In genomic region chr5:142000176-142000575, GRCh38 we compare ENCODE assay signal across 18 cellular contexts. TPM values are rescaled to one million over a fixed set of nuclear protein-coding genes. Genes with fewer than 3 reads are reported as not detected.
DNase-seq lines count a peak whose midpoint lies in the region; ATAC-seq and TF ChIP-seq lines count a peak whose summit lies in the region.
"Had no signal": no experiment of that assay in that cellular context is flagged by ENCODE, and none has a peak within 500 bp of the region (broad histone marks: within the 10 kb centered on the region; RNA-seq: fewer than 3 reads in every experiment).

No MANE protein-coding gene starts in this region.

- H3K4me3 Mint-ChIP-seq in activated T-cell treated with anti-CD3 and anti-CD28 coated beads, Interleukin-2, amount 50 U/mL, for 72 hours = no peak overlapping the region
- no peak overlapping the region for H3K4me3 Mint-ChIP-seq in CD4-positive, alpha-beta T cell
- H3K4me3 Mint-ChIP-seq in activated CD8-positive, alpha-beta T cell treated with anti-CD3 and anti-CD28 coated beads for 36 hours = no peak overlapping the region
- H3K4me3 Mint-ChIP-seq in endothelial cell (ENCODE audit: unreplicated experiment) = peak overlapping the region; percentile 4
- H3K4me3 Mint-ChIP-seq: HFFc6 had no signal

- no peak overlapping the region for H3K27ac ChIP-seq in CD4-positive, alpha-beta T cell (ENCODE audit: low read depth, low read length)
- H3K27ac ChIP-seq: C4-2B, KMS-11, PC-9 had no signal

- peaks cover 28% of the 10 kb centered on the region for H3K4me1 Mint-ChIP-seq in activated T-cell treated with anti-CD3 and anti-CD28 coated beads, Interleukin-2, amount 50 U/mL, for 72 hours (ENCODE audit: low read depth)
- peaks cover 23% of the 10 kb centered on the region for H3K4me1 Mint-ChIP-seq in CD4-positive, alpha-beta T cell (ENCODE audit: low read depth)
- peaks cover 41% of the 10 kb centered on the region for H3K4me1 Mint-ChIP-seq in activated CD8-positive, alpha-beta T cell treated with anti-CD3 and anti-CD28 coated beads for 36 hours (ENCODE audit: low read depth)
- peaks cover 10% of the 10 kb centered on the region for H3K4me1 Mint-ChIP-seq in endothelial cell (ENCODE audit: unreplicated experiment)

- intact Hi-C loops in CD4-positive, alpha-beta T cell (cut with DNase I, micrococcal nuclease) = no loop called here
- intact Hi-C loops in activated CD8-positive, alpha-beta T cell treated with anti-CD3 and anti-CD28 coated beads for 36 hours (cut with micrococcal nuclease) = no loop called here

- TF ChIP-seq CTCF in CD4-positive, alpha-beta T cell (IDR thresholded peaks at IDR 0.05) = no peak
- no peak for TF ChIP-seq CTCF in activated CD8-positive, alpha-beta T cell treated with anti-CD3 and anti-CD28 coated beads for 36 hours (IDR thresholded peaks at IDR 0.05)
- TF ChIP-seq CTCF in endothelial cell (IDR thresholded peaks at IDR 0.05; ENCODE audit: unreplicated experiment) = no peak

- no peaks in the 10 kb centered on the region for H3K9me3 Mint-ChIP-seq in activated T-cell treated with anti-CD3 and anti-CD28 coated beads, Interleukin-2, amount 50 U/mL, for 72 hours
- no peaks in the 10 kb centered on the region for H3K9me3 Mint-ChIP-seq in CD4-positive, alpha-beta T cell
- H3K9me3 Mint-ChIP-seq in activated CD8-positive, alpha-beta T cell treated with anti-CD3 and anti-CD28 coated beads for 36 hours = no peaks in the 10 kb centered on the region
- no peaks in the 10 kb centered on the region for H3K9me3 Mint-ChIP-seq in endothelial cell (ENCODE audit: unreplicated experiment)
- H3K9me3 Mint-ChIP-seq: HFFc6 had no signal

- no peaks in the 10 kb centered on the region for H3K27me3 ChIP-seq in CD4-positive, alpha-beta T cell (ENCODE audit: control insufficient read depth, insufficient read depth, low read length)

- POLR2A ChIA-PET in CD4-positive, alpha-beta T cell (lab: Charles Lee) = interaction anchor here (0.9 kb wide), 1 partner anchor 96 kb away, joined by 3 read pairs; no protein-coding TSS in a partner anchor
- POLR2A ChIA-PET in activated CD8-positive, alpha-beta T cell treated with anti-CD3 and anti-CD28 coated beads for 36 hours (lab: Charles Lee) = interaction anchor here (6.7 kb wide), 1 partner anchor 15 kb away, joined by 52 read pairs; the partner anchor contains the start of gene GNPDA1

- H3K9me3 ChIP-seq in CD4-positive, alpha-beta T cell (ENCODE audit: control insufficient read depth, low read length) = no peaks in the 10 kb centered on the region

- no peak for ATAC-seq in activated T-cell treated with anti-CD3 and anti-CD28 coated beads, Interleukin-2, amount 50 U/mL, for 72 hours (replicated peaks in 1 of 2)
- no peak for ATAC-seq in CD4-positive, alpha-beta T cell (ENCODE audit: poor library complexity)
- no peak for ATAC-seq in activated CD8-positive, alpha-beta T cell treated with anti-CD3 and anti-CD28 coated beads for 36 hours

- H3K27me3 Mint-ChIP-seq in activated T-cell treated with anti-CD3 and anti-CD28 coated beads, Interleukin-2, amount 50 U/mL, for 72 hours (ENCODE audit: low read depth) = no peaks in the 10 kb centered on the region
- no peaks in the 10 kb centered on the region for H3K27me3 Mint-ChIP-seq in CD4-positive, alpha-beta T cell
- no peaks in the 10 kb centered on the region for H3K27me3 Mint-ChIP-seq in activated CD8-positive, alpha-beta T cell treated with anti-CD3 and anti-CD28 coated beads for 36 hours
- peaks cover 7% of the 10 kb centered on the region for H3K27me3 Mint-ChIP-seq in endothelial cell (ENCODE audit: unreplicated experiment)

- H3K27ac Mint-ChIP-seq in activated T-cell treated with anti-CD3 and anti-CD28 coated beads, Interleukin-2, amount 50 U/mL, for 72 hours = peak overlapping the region; percentile 62
- H3K27ac Mint-ChIP-seq in CD4-positive, alpha-beta T cell = peak overlapping the region; percentile 47
- H3K27ac Mint-ChIP-seq in activated CD8-positive, alpha-beta T cell treated with anti-CD3 and anti-CD28 coated beads for 36 hours = peak overlapping the region; percentile 88
- peak overlapping the region; percentile 48 for H3K27ac Mint-ChIP-seq in endothelial cell (ENCODE audit: unreplicated experiment)
- H3K27ac Mint-ChIP-seq: HFFc6 had no signal

- CTCF ChIA-PET in CD4-positive, alpha-beta T cell (lab: Charles Lee) = interaction anchor here (0.7 to 3.1 kb wide), 7 partner anchors 12 to 145 kb away, joined by 3 to 15 read pairs (median 3); partner anchors contain the start of genes GNPDA1 and RNF14
- CTCF ChIA-PET in activated CD8-positive, alpha-beta T cell treated with anti-CD3 and anti-CD28 coated beads for 36 hours (lab: Charles Lee) = interaction anchor here (0.7 to 37.7 kb wide), 12 partner anchors 9 to 307 kb away, joined by 3 to 592 read pairs (median 6); partner anchors contain the start of genes GNPDA1 and RNF14

- H3K36me3 Mint-ChIP-seq in activated T-cell treated with anti-CD3 and anti-CD28 coated beads, Interleukin-2, amount 50 U/mL, for 72 hours (ENCODE audit: insufficient read depth in 2 of 2) = peaks cover 9 to 27% of the 10 kb centered on the region in 2 donors
- H3K36me3 Mint-ChIP-seq in CD4-positive, alpha-beta T cell (ENCODE audit: low read depth) = peaks cover 69% of the 10 kb centered on the region
- H3K36me3 Mint-ChIP-seq in activated CD8-positive, alpha-beta T cell treated with anti-CD3 and anti-CD28 coated beads for 36 hours (ENCODE audit: low read depth) = peaks cover 55% of the 10 kb centered on the region
- peaks cover 41% of the 10 kb centered on the region for H3K36me3 Mint-ChIP-seq in endothelial cell (ENCODE audit: low read depth, unreplicated experiment)

- DNase-seq in activated T-cell treated with anti-CD3 and anti-CD28 coated beads, Interleukin-2, amount 50 U/mL, for 72 hours = no peak
- DNase-seq in activated T-cell treated with anti-CD3 and anti-CD28 coated beads, Interleukin-2, amount 50 U/mL, for 1 hour = no peak
- DNase-seq in CD4-positive, alpha-beta T cell = no peak
- DNase-seq in activated CD8-positive, alpha-beta T cell treated with anti-CD3 and anti-CD28 coated beads for 36 hours = no peak
- no peak for DNase-seq in endothelial cell (ENCODE audit: low spot score)
- DNase-seq in occipital lobe (lab: John Stamatoyannopoulos, UW) = no peak
- DNase-seq in T1000 (lab: John Stamatoyannopoulos, UW) = no peak
- DNase-seq: COR-L47, HFFc6, NCI-H1092, NCI-H146, NCI-H2081 treated with DMSO at 0.1 percent for 48 hours, NCI-H524, PC-9 had no signal

RNA-seq across cellular contexts. Expression of gene GNPDA1, which starts 12.7 kb away (rescaled TPM):
- total RNA-seq in activated T-cell treated with anti-CD3 and anti-CD28 coated beads, Interleukin-2, amount 50 U/mL, for 72 hours = 10 to 100 TPM; 23.6 to 28.0 TPM
- 1 to 10 TPM; 5.8 to 6.6 TPM for total RNA-seq in CD4-positive, alpha-beta T cell
- 10 to 100 TPM; 82.4 to 88.3 TPM for total RNA-seq in activated CD8-positive, alpha-beta T cell treated with anti-CD3 and anti-CD28 coated beads for 36 hours
- total RNA-seq in endothelial cell (ENCODE audit: unreplicated experiment) (59.5 TPM), occipital lobe (20.3 TPM)

RNA-seq across cellular contexts. Expression of gene RNF14, which starts 31.3 kb away (rescaled TPM):
- 10 to 100 TPM; 38.6 to 40.4 TPM for total RNA-seq in activated T-cell treated with anti-CD3 and anti-CD28 coated beads, Interleukin-2, amount 50 U/mL, for 72 hours
- total RNA-seq in CD4-positive, alpha-beta T cell = 10 to 100 TPM in 1 of 2 experiments, 1 to 10 TPM in 1; 8.9 to 10.7 TPM
- total RNA-seq in activated CD8-positive, alpha-beta T cell treated with anti-CD3 and anti-CD28 coated beads for 36 hours = 10 to 100 TPM; 34.1 to 35.0 TPM
- 51.6 TPM for total RNA-seq in endothelial cell (ENCODE audit: unreplicated experiment)
- 72.1 TPM for total RNA-seq in occipital lobe

RNA-seq across cellular contexts. Expression of gene PCDH12, which starts 42.2 kb away (rescaled TPM):
- total RNA-seq in activated T-cell treated with anti-CD3 and anti-CD28 coated beads, Interleukin-2, amount 50 U/mL, for 72 hours = under 1 TPM; 0.31 to 0.58 TPM
- total RNA-seq in CD4-positive, alpha-beta T cell = not detected
- total RNA-seq in activated CD8-positive, alpha-beta T cell treated with anti-CD3 and anti-CD28 coated beads for 36 hours = under 1 TPM; 0.31 to 0.61 TPM
- total RNA-seq in endothelial cell (ENCODE audit: unreplicated experiment) (64.0 TPM), occipital lobe (2.8 TPM)
- total RNA-seq: H4, MCF 10A, PC-9 had no signal

Comparison
In these comparisons a context has a peak if more than half of its experiments do, and no peak if none do; other contexts are left out.
1. RNA of gene PCDH12, which starts 42.2 kb away (total RNA-seq): 64.0 TPM in endothelial cell (single experiment); 2.8 TPM in occipital lobe (single experiment), 0.31 to 0.61 TPM in activated CD8-positive, alpha-beta T cell treated with anti-CD3 and anti-CD28 coated beads for 36 hours, 0.31 to 0.58 TPM in activated T-cell treated with anti-CD3 and anti-CD28 coated beads, Interleukin-2, amount 50 U/mL, for 72 hours and not detected in CD4-positive, alpha-beta T cell; every median in the first group is over 10 times any median in the second.
2. Peak in every context shown above with its lines, with median percentiles within 50 percentile points of each other: H3K27ac Mint-ChIP-seq.